In the genomic region with DNA sequence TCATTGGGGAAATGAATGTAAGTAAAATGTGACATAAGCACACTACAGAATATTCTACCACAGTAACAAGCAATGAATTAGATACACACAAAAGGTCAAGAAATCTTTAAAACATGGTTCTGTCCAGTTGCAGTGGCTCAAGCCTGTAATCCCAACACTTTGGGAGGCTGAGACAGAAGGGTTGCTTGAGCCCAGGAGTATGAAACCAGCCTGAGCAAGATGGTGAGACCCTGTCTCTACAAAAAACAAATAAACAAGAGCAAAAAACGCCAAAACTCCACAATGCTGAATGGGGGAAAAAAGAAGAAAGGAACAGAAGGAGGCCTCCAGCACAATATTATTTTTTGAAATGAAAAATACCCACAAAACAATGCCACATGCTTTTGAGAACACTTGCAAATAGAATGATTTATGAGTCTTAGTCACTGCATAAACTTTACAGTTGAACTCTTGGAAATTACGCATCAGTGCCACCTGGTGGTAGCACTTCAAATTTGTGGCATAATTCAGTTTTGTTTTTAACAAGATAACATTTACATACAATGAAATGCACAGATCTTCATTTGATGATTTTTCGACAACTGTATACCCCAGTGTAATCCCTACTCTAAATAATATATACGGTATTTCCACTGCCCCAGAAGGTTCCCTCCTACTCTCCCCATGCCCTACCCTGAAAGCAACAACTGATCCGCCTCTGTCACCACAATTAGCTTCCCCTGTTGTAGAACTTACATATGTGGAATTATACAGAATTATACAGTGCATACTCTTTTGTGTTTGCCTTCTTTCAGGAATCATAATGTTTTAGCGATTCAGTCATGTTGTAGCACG, we compare ENCODE assay signal across 1 cellular context.
TF ChIP-seq lines count a peak whose summit lies in the region.

No MANE protein-coding gene starts in this region.

TF ChIP-seq in HEK293, 187 proteins besides CTCF, POLR2A, EP300 and RAD21 (continued from another document):
- TF ChIP-seq, protein P1, sequence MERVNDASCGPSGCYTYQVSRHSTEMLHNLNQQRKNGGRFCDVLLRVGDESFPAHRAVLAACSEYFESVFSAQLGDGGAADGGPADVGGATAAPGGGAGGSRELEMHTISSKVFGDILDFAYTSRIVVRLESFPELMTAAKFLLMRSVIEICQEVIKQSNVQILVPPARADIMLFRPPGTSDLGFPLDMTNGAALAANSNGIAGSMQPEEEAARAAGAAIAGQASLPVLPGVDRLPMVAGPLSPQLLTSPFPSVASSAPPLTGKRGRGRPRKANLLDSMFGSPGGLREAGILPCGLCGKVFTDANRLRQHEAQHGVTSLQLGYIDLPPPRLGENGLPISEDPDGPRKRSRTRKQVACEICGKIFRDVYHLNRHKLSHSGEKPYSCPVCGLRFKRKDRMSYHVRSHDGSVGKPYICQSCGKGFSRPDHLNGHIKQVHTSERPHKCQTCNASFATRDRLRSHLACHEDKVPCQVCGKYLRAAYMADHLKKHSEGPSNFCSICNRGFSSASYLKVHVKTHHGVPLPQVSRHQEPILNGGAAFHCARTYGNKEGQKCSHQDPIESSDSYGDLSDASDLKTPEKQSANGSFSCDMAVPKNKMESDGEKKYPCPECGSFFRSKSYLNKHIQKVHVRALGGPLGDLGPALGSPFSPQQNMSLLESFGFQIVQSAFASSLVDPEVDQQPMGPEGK (tag by site-specific recombination; IDR thresholded peaks at IDR 0.05) = no peak
- TF ChIP-seq ZNF544 (tag by site-specific recombination; IDR thresholded peaks at IDR 0.05) = no peak
- TF ChIP-seq ZNF664 (tag by site-specific recombination; IDR thresholded peaks at IDR 0.05) = no peak
- TF ChIP-seq, protein P2, sequence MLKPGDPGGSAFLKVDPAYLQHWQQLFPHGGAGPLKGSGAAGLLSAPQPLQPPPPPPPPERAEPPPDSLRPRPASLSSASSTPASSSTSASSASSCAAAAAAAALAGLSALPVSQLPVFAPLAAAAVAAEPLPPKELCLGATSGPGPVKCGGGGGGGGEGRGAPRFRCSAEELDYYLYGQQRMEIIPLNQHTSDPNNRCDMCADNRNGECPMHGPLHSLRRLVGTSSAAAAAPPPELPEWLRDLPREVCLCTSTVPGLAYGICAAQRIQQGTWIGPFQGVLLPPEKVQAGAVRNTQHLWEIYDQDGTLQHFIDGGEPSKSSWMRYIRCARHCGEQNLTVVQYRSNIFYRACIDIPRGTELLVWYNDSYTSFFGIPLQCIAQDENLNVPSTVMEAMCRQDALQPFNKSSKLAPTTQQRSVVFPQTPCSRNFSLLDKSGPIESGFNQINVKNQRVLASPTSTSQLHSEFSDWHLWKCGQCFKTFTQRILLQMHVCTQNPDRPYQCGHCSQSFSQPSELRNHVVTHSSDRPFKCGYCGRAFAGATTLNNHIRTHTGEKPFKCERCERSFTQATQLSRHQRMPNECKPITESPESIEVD (tag by site-specific recombination; IDR thresholded peaks at IDR 0.05) = peak; percentile 48; the same call in 1 of the 2 replicates
- peak; percentile 53; the same call in 1 of the 2 replicates for TF ChIP-seq SP7 (tag by site-specific recombination; IDR thresholded peaks at IDR 0.05)
- TF ChIP-seq YY2 (tag by site-specific recombination; IDR thresholded peaks at IDR 0.05) = no peak
- TF ChIP-seq ZNF654 (tag by site-specific recombination; IDR thresholded peaks at IDR 0.05; ENCODE audit: low read depth) = peak; percentile 67
- TF ChIP-seq, protein P3, sequence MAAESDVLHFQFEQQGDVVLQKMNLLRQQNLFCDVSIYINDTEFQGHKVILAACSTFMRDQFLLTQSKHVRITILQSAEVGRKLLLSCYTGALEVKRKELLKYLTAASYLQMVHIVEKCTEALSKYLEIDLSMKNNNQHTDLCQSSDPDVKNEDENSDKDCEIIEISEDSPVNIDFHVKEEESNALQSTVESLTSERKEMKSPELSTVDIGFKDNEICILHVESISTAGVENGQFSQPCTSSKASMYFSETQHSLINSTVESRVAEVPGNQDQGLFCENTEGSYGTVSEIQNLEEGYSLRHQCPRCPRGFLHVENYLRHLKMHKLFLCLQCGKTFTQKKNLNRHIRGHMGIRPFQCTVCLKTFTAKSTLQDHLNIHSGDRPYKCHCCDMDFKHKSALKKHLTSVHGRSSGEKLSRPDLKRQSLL (tag by site-specific recombination; IDR thresholded peaks at IDR 0.05) = no peak
- TF ChIP-seq FEZF1 (tag by site-specific recombination; IDR thresholded peaks at IDR 0.05) = no peak
- TF ChIP-seq ZNF335 (tag by site-specific recombination; conservative IDR thresholded peaks at IDR 0.05) = 0 out of 2 replicates have a peak, but pooled peaks have one; percentile 31
- peak; percentile 42; the same call in 1 of the 2 replicates for TF ChIP-seq ZBTB17 (tag by site-specific recombination; IDR thresholded peaks at IDR 0.05)
- TF ChIP-seq, protein P4, sequence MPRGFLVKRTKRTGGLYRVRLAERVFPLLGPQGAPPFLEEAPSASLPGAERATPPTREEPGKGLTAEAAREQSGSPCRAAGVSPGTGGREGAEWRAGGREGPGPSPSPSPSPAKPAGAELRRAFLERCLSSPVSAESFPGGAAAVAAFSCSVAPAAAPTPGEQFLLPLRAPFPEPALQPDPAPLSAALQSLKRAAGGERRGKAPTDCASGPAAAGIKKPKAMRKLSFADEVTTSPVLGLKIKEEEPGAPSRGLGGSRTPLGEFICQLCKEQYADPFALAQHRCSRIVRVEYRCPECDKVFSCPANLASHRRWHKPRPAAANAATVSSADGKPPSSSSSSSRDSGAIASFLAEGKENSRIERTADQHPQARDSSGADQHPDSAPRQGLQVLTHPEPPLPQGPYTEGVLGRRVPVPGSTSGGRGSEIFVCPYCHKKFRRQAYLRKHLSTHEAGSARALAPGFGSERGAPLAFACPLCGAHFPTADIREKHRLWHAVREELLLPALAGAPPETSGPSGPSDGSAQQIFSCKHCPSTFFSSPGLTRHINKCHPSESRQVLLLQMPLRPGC (tag by site-specific recombination; IDR thresholded peaks at IDR 0.05) = no peak
- no peak for TF ChIP-seq ZSCAN30 (tag by site-specific recombination; IDR thresholded peaks at IDR 0.05)
- TF ChIP-seq ZNF2 (tag by site-specific recombination; IDR thresholded peaks at IDR 0.05) = peak; percentile 53; the same call in 1 of the 2 replicates
- TF ChIP-seq ZNF629 (tag by site-specific recombination; IDR thresholded peaks at IDR 0.05) = 0 out of 2 replicates have a peak, but pooled peaks have one; percentile 40
- TF ChIP-seq ZNF660 (tag by site-specific recombination; IDR thresholded peaks at IDR 0.05) = 0 out of 2 replicates have a peak, but pooled peaks have one; percentile 45
- no peak for TF ChIP-seq ZNF623 (tag by site-specific recombination; IDR thresholded peaks at IDR 0.05)
- no peak for TF ChIP-seq ZSCAN16 (tag by site-specific recombination; IDR thresholded peaks at IDR 0.05)
- TF ChIP-seq, protein P5, sequence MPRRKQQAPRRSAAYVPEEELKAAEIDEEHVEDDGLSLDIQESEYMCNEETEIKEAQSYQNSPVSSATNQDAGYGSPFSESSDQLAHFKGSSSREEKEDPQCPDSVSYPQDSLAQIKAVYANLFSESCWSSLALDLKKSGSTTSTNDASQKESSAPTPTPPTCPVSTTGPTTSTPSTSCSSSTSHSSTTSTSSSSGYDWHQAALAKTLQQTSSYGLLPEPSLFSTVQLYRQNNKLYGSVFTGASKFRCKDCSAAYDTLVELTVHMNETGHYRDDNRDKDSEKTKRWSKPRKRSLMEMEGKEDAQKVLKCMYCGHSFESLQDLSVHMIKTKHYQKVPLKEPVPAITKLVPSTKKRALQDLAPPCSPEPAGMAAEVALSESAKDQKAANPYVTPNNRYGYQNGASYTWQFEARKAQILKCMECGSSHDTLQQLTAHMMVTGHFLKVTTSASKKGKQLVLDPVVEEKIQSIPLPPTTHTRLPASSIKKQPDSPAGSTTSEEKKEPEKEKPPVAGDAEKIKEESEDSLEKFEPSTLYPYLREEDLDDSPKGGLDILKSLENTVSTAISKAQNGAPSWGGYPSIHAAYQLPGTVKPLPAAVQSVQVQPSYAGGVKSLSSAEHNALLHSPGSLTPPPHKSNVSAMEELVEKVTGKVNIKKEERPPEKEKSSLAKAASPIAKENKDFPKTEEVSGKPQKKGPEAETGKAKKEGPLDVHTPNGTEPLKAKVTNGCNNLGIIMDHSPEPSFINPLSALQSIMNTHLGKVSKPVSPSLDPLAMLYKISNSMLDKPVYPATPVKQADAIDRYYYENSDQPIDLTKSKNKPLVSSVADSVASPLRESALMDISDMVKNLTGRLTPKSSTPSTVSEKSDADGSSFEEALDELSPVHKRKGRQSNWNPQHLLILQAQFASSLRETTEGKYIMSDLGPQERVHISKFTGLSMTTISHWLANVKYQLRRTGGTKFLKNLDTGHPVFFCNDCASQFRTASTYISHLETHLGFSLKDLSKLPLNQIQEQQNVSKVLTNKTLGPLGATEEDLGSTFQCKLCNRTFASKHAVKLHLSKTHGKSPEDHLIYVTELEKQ (tag by site-specific recombination; IDR thresholded peaks at IDR 0.05; ENCODE audit: borderline replicate concordance) = peak; percentile 69; the same call in 1 of the 2 replicates
- TF ChIP-seq ZBTB1 (tag by site-specific recombination; IDR thresholded peaks at IDR 0.05) = no peak
- no peak for TF ChIP-seq TCF7L2 (IDR thresholded peaks at IDR 0.05; ENCODE audit: borderline replicate concordance, low read depth, low read length)
